In the genomic region with DNA sequence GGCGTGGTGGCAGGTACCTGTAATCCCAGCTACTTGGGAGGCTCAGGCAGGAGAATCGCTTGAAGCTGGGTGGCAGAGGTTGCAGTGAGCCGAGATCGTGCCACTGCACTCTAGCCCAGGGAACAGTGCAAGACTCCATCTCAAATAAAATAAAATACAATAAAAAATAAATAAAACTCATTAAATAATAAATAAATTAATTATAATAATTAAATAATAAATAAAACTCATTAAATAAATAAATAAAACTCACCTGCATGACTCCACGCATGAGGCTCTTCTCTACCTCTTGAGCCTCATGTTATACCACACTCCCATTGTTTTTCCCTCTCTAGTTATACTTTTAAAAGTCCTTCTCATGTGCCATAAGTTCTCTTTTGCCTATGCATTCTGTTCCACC, we compare ENCODE assay signal across 26 cellular contexts.
"Had no signal": no experiment of that assay in that cellular context is flagged by ENCODE, and none has a peak within 500 bp of the region (broad histone marks: within the 10 kb centered on the region; RNA-seq: fewer than 3 reads in every experiment).

No MANE protein-coding gene starts in this region.

- H3K27ac Mint-ChIP-seq: dendritic cell treated with granulocyte-macrophage colony-stimulating factor and Interleukin-4, amounts not matched to agents 40 ng/mL and 50 ng/mL, for 4 days; effector memory CD8-positive, alpha-beta T cell; endodermal cell had no signal

- H3K4me3 ChIP-seq: colonic mucosa, coronary artery, dorsolateral prefrontal cortex, esophagus muscularis mucosa, esophagus squamous epithelium, gastrocnemius medialis, gastroesophageal sphincter, heart left ventricle, heart right ventricle, hepatocyte had no signal

- H3K27me3 Mint-ChIP-seq: dendritic cell treated with granulocyte-macrophage colony-stimulating factor and Interleukin-4, amounts not matched to agents 40 ng/mL and 50 ng/mL, for 4 days; effector memory CD8-positive, alpha-beta T cell had no signal

- H3K36me3 ChIP-seq: colonic mucosa, esophagus muscularis mucosa, esophagus squamous epithelium, gastrocnemius medialis, gastroesophageal sphincter, heart left ventricle, heart right ventricle had no signal

- H3K4me3 Mint-ChIP-seq: dendritic cell treated with granulocyte-macrophage colony-stimulating factor and Interleukin-4, amounts not matched to agents 40 ng/mL and 50 ng/mL, for 4 days; effector memory CD8-positive, alpha-beta T cell; endodermal cell had no signal

- ATAC-seq: effector memory CD8-positive, alpha-beta T cell; esophagus mucosa; foreskin keratinocyte; gastrocnemius medialis; gastroesophageal sphincter; heart left ventricle; heart right ventricle had no signal

- H3K79me2 ChIP-seq: hepatocyte had no signal

- DNase-seq: colonic mucosa; cortex of kidney; dermis blood vessel endothelial cell; dorsolateral prefrontal cortex; effector CD4-positive, alpha-beta T cell; effector CD8-positive, alpha-beta T cell; effector memory CD4-positive, alpha-beta T cell; effector memory CD8-positive, alpha-beta T cell; endodermal cell; erythroblast; esophagus squamous epithelium; foreskin fibroblast; foreskin keratinocyte; foreskin melanocyte; gastrocnemius medialis; glutamatergic neuron; head of caudate nucleus; heart left ventricle; heart right ventricle had no signal

- H3K9me3 ChIP-seq: colonic mucosa, esophagus muscularis mucosa, esophagus squamous epithelium, gastrocnemius medialis, gastroesophageal sphincter, heart left ventricle, heart right ventricle had no signal

- H3K4me2 ChIP-seq: hepatocyte had no signal

- H3K27ac ChIP-seq: colonic mucosa, coronary artery, dorsolateral prefrontal cortex, epithelial cell of prostate, esophagus muscularis mucosa, esophagus squamous epithelium, foreskin keratinocyte, gastrocnemius medialis, gastroesophageal sphincter, heart left ventricle, heart right ventricle, hepatocyte had no signal

- H3K4me1 ChIP-seq: colonic mucosa, esophagus muscularis mucosa, esophagus squamous epithelium, foreskin keratinocyte, heart right ventricle had no signal

- H3K27me3 ChIP-seq: colonic mucosa, esophagus muscularis mucosa, esophagus squamous epithelium, foreskin keratinocyte, gastrocnemius medialis, gastroesophageal sphincter, heart left ventricle, hepatocyte had no signal

- H3K9me3 Mint-ChIP-seq: dendritic cell treated with granulocyte-macrophage colony-stimulating factor and Interleukin-4, amounts not matched to agents 40 ng/mL and 50 ng/mL, for 4 days had no signal
